ENCODE assay signal across 22 cellular contexts in genomic region chr13:74274946-74275345, GRCh38.
"Had no signal": no experiment of that assay in that cellular context is flagged by ENCODE, and none has a peak within 500 bp of the region (broad histone marks: within the 10 kb centered on the region; RNA-seq: fewer than 3 reads in every experiment).

No MANE protein-coding gene starts in this region.

- H3K4me3 ChIP-seq: lower lobe of right lung, prostate gland, right atrium auricular region, skin epidermis, suprapubic skin, transverse colon, vagina had no signal

- H3K36me3 ChIP-seq: lower lobe of right lung, prostate gland, right atrium auricular region, suprapubic skin, transverse colon, vagina had no signal

- ATAC-seq: activated CD8-positive, alpha-beta T cell treated with anti-CD3 and anti-CD28 coated beads, Interleukin-2, amount 10 ng/mL, durations not matched to agents 7 days and 5 days; left colon; lower lobe of right lung; stimulated activated naive CD8-positive, alpha-beta T cell treated with anti-CD3 and anti-CD28 coated beads, Interleukin-15, amount 100 ng/mL, for 72 hours; T-cell had no signal

- H3K27me3 ChIP-seq: right atrium auricular region, suprapubic skin, transverse colon, vagina had no signal

- H3K9me3 ChIP-seq: prostate gland, vagina had no signal

- H3K27ac ChIP-seq: lower lobe of right lung, prostate gland, right atrium auricular region, skin epidermis, suprapubic skin, transverse colon, vagina had no signal

- H3K4me1 ChIP-seq: lower lobe of right lung, prostate gland, right atrium auricular region, suprapubic skin, transverse colon, vagina had no signal

- DNase-seq: activated CD4-positive, alpha-beta T cell treated with anti-CD3 and anti-CD28 coated beads, Interleukin-2, amount 10 ng/mL, durations not matched to agents 7 days and 5 days; activated CD4-positive, CD25-positive, alpha-beta regulatory T cell; activated CD8-positive, alpha-beta T cell treated with anti-CD3 and anti-CD28 coated beads, Interleukin-2, amount 10 ng/mL, durations not matched to agents 7 days and 5 days; activated naive CD4-positive, alpha-beta T cell treated with anti-CD3 and anti-CD28 coated beads, Interleukin-2, amount 10 ng/mL, durations not matched to agents 7 days and 5 days; activated T-cell treated with anti-CD3 and anti-CD28 coated beads, Interleukin-2, amount 50 U/mL, for 24 hours; foreskin melanocyte; glutamatergic neuron; hippocampal formation; islet precursor cell; left colon; lower lobe of right lung; stimulated activated CD4-positive, alpha-beta T cell treated with anti-CD3 and anti-CD28 coated beads, Interleukin-15, amount 100 ng/mL, for 24 hours; stimulated activated CD4-positive, alpha-beta T cell treated with anti-CD3 and anti-CD28 coated beads, Interleukin-4, amount 100 ng/mL, for 1 hour; stimulated activated naive CD8-positive, alpha-beta T cell treated with anti-CD3 and anti-CD28 coated beads, Interleukin-15, amount 100 ng/mL, for 72 hours; T-cell; T-helper 9 cell; transverse colon had no signal
